Comparison of ENCODE assay signal across 37 cellular contexts in genomic region chr20:34210271-34210670, GRCh38. TPM values are rescaled to one million over a fixed set of nuclear protein-coding genes. Genes with fewer than 3 reads are reported as not detected.
"Had no signal": no experiment of that assay in that cellular context is flagged by ENCODE, and none has a peak within 500 bp of the region (broad histone marks: within the 10 kb centered on the region; RNA-seq: fewer than 3 reads in every experiment).

No MANE protein-coding gene starts in this region.

- H3K36me3 Mint-ChIP-seq: activated naive CD8-positive, alpha-beta T cell treated with anti-CD3 and anti-CD28 coated beads for 36 hours had no signal

- H3K4me1 Mint-ChIP-seq: activated naive CD8-positive, alpha-beta T cell treated with anti-CD3 and anti-CD28 coated beads for 36 hours; activated T-helper 17 cell treated with anti-CD3 and anti-CD28 coated beads, Interleukin-2, amount 50 U/mL, for 72 hours; central memory CD8-positive, alpha-beta T cell had no signal

- H3K4me3 ChIP-seq: cardiac muscle cell, PC-9, SJSA1 had no signal

- ATAC-seq: activated CD8-positive, alpha-beta T cell treated with anti-CD3 and anti-CD28 coated beads for 36 hours; activated T-cell treated with anti-CD3 and anti-CD28 coated beads, Interleukin-2, amount 50 U/mL, for 72 hours; activated T-helper 17 cell treated with anti-CD3 and anti-CD28 coated beads, Interleukin-2, amount 50 U/mL, for 72 hours; Right ventricle myocardium inferior had no signal

- H3K27ac ChIP-seq: cardiac muscle cell, PC-9, RWPE1, SJSA1 had no signal

- H3K9ac ChIP-seq: SK-N-SH had no signal

- H3K4me3 Mint-ChIP-seq: activated CD4-positive, alpha-beta T cell treated with anti-CD3 and anti-CD28 coated beads, Interleukin-2, amount 10 ng/mL, durations not matched to agents 24 days and 14 days; activated CD8-positive, alpha-beta T cell treated with anti-CD3 and anti-CD28 coated beads for 36 hours; activated naive CD8-positive, alpha-beta T cell treated with anti-CD3 and anti-CD28 coated beads for 36 hours; activated T-cell treated with anti-CD3 and anti-CD28 coated beads, Interleukin-2, amount 50 U/mL, for 72 hours; activated T-helper 17 cell treated with anti-CD3 and anti-CD28 coated beads, Interleukin-2, amount 50 U/mL, for 72 hours; central memory CD8-positive, alpha-beta T cell; T-helper 1 cell treated with Interleukin-12 subunit alpha and Interleukin-12 subunit beta and Interleukin-4 antibody, amounts not matched to agents 30 μg/mL and 1 μg/mL, for 36 hours; T-helper 2 cell treated with Interferon-gamma antibody and Interleukin-4, amounts not matched to agents 5 μg/mL and 100 μg/mL, for 36 hours had no signal

- H3K36me3 ChIP-seq: cardiac muscle cell, SJSA1 had no signal

- H3K9me3 Mint-ChIP-seq: activated T-cell treated with anti-CD3 and anti-CD28 coated beads, Interleukin-2, amount 50 U/mL, for 72 hours; activated T-helper 17 cell treated with anti-CD3 and anti-CD28 coated beads, Interleukin-2, amount 50 U/mL, for 72 hours; central memory CD8-positive, alpha-beta T cell had no signal

- H3K4me1 ChIP-seq: SJSA1 had no signal

- H3K4me2 ChIP-seq: PC-9, SK-N-SH had no signal

- H3K27ac Mint-ChIP-seq: activated CD4-positive, alpha-beta T cell treated with anti-CD3 and anti-CD28 coated beads, Interleukin-2, amount 10 ng/mL, durations not matched to agents 24 days and 14 days; activated CD8-positive, alpha-beta T cell treated with anti-CD3 and anti-CD28 coated beads for 36 hours; activated naive CD8-positive, alpha-beta T cell treated with anti-CD3 and anti-CD28 coated beads for 36 hours; activated T-cell treated with anti-CD3 and anti-CD28 coated beads, Interleukin-2, amount 50 U/mL, for 72 hours; activated T-helper 17 cell treated with anti-CD3 and anti-CD28 coated beads, Interleukin-2, amount 50 U/mL, for 72 hours; T-helper 1 cell treated with Interleukin-12 subunit alpha and Interleukin-12 subunit beta and Interleukin-4 antibody, amounts not matched to agents 30 μg/mL and 1 μg/mL, for 36 hours; T-helper 2 cell treated with Interferon-gamma antibody and Interleukin-4, amounts not matched to agents 5 μg/mL and 100 μg/mL, for 36 hours had no signal

- H3K27me3 ChIP-seq: cardiac muscle cell, SJSA1 had no signal

- DNase-seq: activated CD4-positive, alpha-beta T cell treated with anti-CD3 and anti-CD28 coated beads, Interleukin-2, amount 10 ng/mL, durations not matched to agents 24 days and 14 days; activated CD4-positive, alpha-beta T cell treated with anti-CD3 and anti-CD28 coated beads, Interleukin-2, amount 50 U/mL, for 4 hours; activated CD8-positive, alpha-beta T cell treated with anti-CD3 and anti-CD28 coated beads for 36 hours; activated effector memory CD4-positive, alpha-beta T cell treated with anti-CD3 and anti-CD28 coated beads, Interleukin-2, amount 50 U/mL, for 16 hours; activated naive CD4-positive, alpha-beta T cell; activated naive CD4-positive, alpha-beta T cell treated with anti-CD3 and anti-CD28 coated beads, Interleukin-2, amount 50 U/mL, for 16 hours; activated naive CD8-positive, alpha-beta T cell treated with anti-CD3 and anti-CD28 coated beads for 36 hours; activated T-cell treated with anti-CD3 and anti-CD28 coated beads, Interleukin-2, amount 50 U/mL, for 1 hour; activated T-cell treated with anti-CD3 and anti-CD28 coated beads, Interleukin-2, amount 50 U/mL, for 72 hours; amniotic stem cell; aorta; Kasumi-1; MM.1S; MV-4-11; NCI-H1092 treated with DMSO at 0.1 percent for 48 hours; NCI-H1417; NCI-H146; NCI-H187; NCI-H2081; NCI-H226; NCI-H446 treated with DMSO at 0.1 percent for 48 hours; NCI-H524; NCI-H69; NCI-H82; NK-92 treated with Interleukin-12 subunit alpha and Interleukin-12 subunit beta, amount 100 ng/mL, for 24 hours; PC-9; SK-N-SH had no signal

RNA-seq across cellular contexts. Expression of gene ASIP, which starts 31.0 kb away (rescaled TPM):
- total RNA-seq: activated CD4-positive, alpha-beta T cell treated with anti-CD3 and anti-CD28 coated beads, Interleukin-2, amount 10 ng/mL, durations not matched to agents 24 days and 14 days; activated CD8-positive, alpha-beta memory T cell treated with anti-CD3 and anti-CD28 coated beads for 36 hours; activated CD8-positive, alpha-beta T cell treated with anti-CD3 and anti-CD28 coated beads for 36 hours; activated naive CD8-positive, alpha-beta T cell treated with anti-CD3 and anti-CD28 coated beads for 36 hours; activated T-cell treated with anti-CD3 and anti-CD28 coated beads, Interleukin-2, amount 50 U/mL, for 72 hours; activated T-helper 17 cell treated with anti-CD3 and anti-CD28 coated beads, Interleukin-2, amount 50 U/mL, for 72 hours; aorta; cardiac muscle cell; chondrocyte; PC-9; SJSA1 had no signal
- polyA plus RNA-seq: aorta had no signal
